Comparison of ENCODE assay signal across 14 cellular contexts in the genomic region with DNA sequence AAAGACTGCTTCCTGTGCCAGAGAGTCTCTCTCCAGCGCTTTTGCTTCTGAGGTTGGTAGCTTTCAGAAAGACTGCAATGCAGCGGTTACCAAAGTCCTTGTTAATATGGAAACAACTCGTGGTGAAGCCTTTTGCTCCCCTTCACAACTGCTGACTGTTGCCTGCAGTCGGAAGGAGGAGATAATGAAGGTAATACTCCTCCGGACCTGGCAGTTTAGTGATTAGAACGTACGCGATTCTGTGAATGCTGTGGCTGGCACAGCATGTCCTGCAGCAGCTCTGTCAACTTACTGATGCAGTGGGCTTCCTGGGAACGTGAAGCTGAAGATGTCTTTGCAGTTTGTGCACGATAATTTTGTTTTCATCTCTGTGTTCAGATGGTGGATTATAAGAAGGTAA. TPM values are rescaled to one million over a fixed set of nuclear protein-coding genes. Genes with fewer than 3 reads are reported as not detected.
DNase-seq lines count a peak whose midpoint lies in the region; ATAC-seq and TF ChIP-seq lines count a peak whose summit lies in the region.
"Had no signal": no experiment of that assay in that cellular context is flagged by ENCODE, and none has a peak within 500 bp of the region (broad histone marks: within the 10 kb centered on the region; RNA-seq: fewer than 3 reads in every experiment).

No MANE protein-coding gene starts in this region.

- peak; percentile 27 for DNase-seq in NCI-H345 (lab: John Stamatoyannopoulos, UW)
- no peak for DNase-seq in NCI-H345 treated with DMSO at 0.1 percent for 48 hours (lab: John Stamatoyannopoulos, UW; ENCODE audit: unreplicated experiment)
- no peak for DNase-seq in dorsolateral prefrontal cortex
- no peak for DNase-seq in NCI-H524 treated with DMSO at 0.1 percent for 48 hours (lab: John Stamatoyannopoulos, UW)
- DNase-seq: amniotic stem cell had no signal

- peaks cover 58 to 66% (median 61%) of the 10 kb centered on the region in 3 donors for H3K4me1 Mint-ChIP-seq in IgD-negative memory B cell

- ATAC-seq in HG03196 (IDR thresholded peaks at IDR 0.05; ENCODE audit: unreplicated experiment) (no peak), GM18907 (IDR thresholded peaks at IDR 0.05; ENCODE audit: unreplicated experiment) (no peak)
- ATAC-seq: HCT116, Right ventricle myocardium inferior had no signal

- no peak for TF ChIP-seq CTCF in dorsolateral prefrontal cortex (IDR thresholded peaks at IDR 0.05 in 54 of 56, conservative IDR thresholded peaks at IDR 0.05 in 2 of 56; ENCODE audit: low read depth in 1 of 56, partially characterized antibody in 56 of 56)
- no peak for TF ChIP-seq CTCF in neural cell (IDR thresholded peaks at IDR 0.05; ENCODE audit: poor library complexity, severe bottlenecking)

- H3K36me3 ChIP-seq in neural cell (ENCODE audit: insufficient read depth, low read length) = no peaks in the 10 kb centered on the region
- H3K36me3 ChIP-seq: thoracic aorta had no signal

- no peak overlapping the region for H2AFZ ChIP-seq in neural cell (ENCODE audit: low read depth, low read length)

- no peaks in the 10 kb centered on the region for H4K20me1 ChIP-seq in neural cell (ENCODE audit: insufficient read depth)

- peak overlapping the region in 1 of 4 donors; percentile 43 for H3K4me3 Mint-ChIP-seq in IgD-negative memory B cell

- H3K27me3 ChIP-seq in dorsolateral prefrontal cortex (no peaks in the 10 kb centered on the region), neural cell (ENCODE audit: insufficient read depth, low read depth, low read length) (no peaks in the 10 kb centered on the region)

- no peaks in the 10 kb centered on the region for H3K27me3 Mint-ChIP-seq in IgD-negative memory B cell

- H3K4me2 ChIP-seq in neural cell (ENCODE audit: low read length) = peak overlapping the region; percentile 45

- H3K9me3 ChIP-seq in neural cell (ENCODE audit: low read length) = no peaks in the 10 kb centered on the region
- H3K9me3 ChIP-seq: thoracic aorta had no signal

- intact Hi-C loops in dorsolateral prefrontal cortex (cut with DNase I) = loop anchor here in 1 of 2 donors (5.0 kb wide), 1 partner anchor 51 kb away; the partner anchor contains the start of gene TRAF3

- peak overlapping the region; percentile 24 for H3K9ac ChIP-seq in neural cell (ENCODE audit: low read length)

- peak overlapping the region in 55 of 59 donors; percentile 9 to 60 (median 39) for H3K4me3 ChIP-seq in dorsolateral prefrontal cortex
- peak overlapping the region; percentile 51 for H3K4me3 ChIP-seq in neural cell (ENCODE audit: low read length)
- H3K4me3 ChIP-seq: coronary artery, thoracic aorta had no signal

- TF ChIP-seq RAD21 in neural cell (conservative IDR thresholded peaks at IDR 0.05) = no peak

- TF ChIP-seq EP300 in neural cell (conservative IDR thresholded peaks at IDR 0.05; ENCODE audit: poor library complexity, severe bottlenecking) = peak; percentile 19

- H3K27ac Mint-ChIP-seq in IgD-negative memory B cell = peak overlapping the region; percentile 31 to 86 (median 83)

- no peaks in the 10 kb centered on the region for H3K79me2 ChIP-seq in neural cell (replicated peaks; ENCODE audit: insufficient read depth, low read length)

- H3K36me3 Mint-ChIP-seq in IgD-negative memory B cell = peaks cover 2% of the 10 kb centered on the region

- no peaks in the 10 kb centered on the region for H3F3A ChIP-seq in neural cell (ENCODE audit: insufficient read depth, low read length, poor library complexity, severe bottlenecking)

- H3K27ac ChIP-seq in dorsolateral prefrontal cortex (peak overlapping the region in 25 of 59 donors; percentile 3 to 66 (median 32)), neural cell (ENCODE audit: low read length) (peak overlapping the region; percentile 55)
- H3K27ac ChIP-seq: coronary artery, HL-60, thoracic aorta had no signal

- no peaks in the 10 kb centered on the region for H3K9me2 ChIP-seq in neural cell (ENCODE audit: insufficient read depth, low read length)

- no peaks in the 10 kb centered on the region for H3K9me3 Mint-ChIP-seq in IgD-negative memory B cell

TF ChIP-seq in neural cell, 6 proteins besides CTCF, POLR2A, EP300 and RAD21:
- TF ChIP-seq EZH2 (IDR thresholded peaks at IDR 0.05; ENCODE audit: borderline replicate concordance, insufficient read depth, low read length, poor library complexity, severe bottlenecking) (no peak), POLR2AphosphoS5 (IDR thresholded peaks at IDR 0.05) (peak; percentile 89)

RNA-seq across cellular contexts. Expression of gene TRAF3, which starts 51.0 kb away (rescaled TPM):
- polyA plus RNA-seq in IgD-negative memory B cell = 35.3 TPM
- total RNA-seq in dorsolateral prefrontal cortex = 10 to 100 TPM; 30.1 to 66.2 (median 43.2) TPM
- polyA plus RNA-seq in neural cell = 13.3 and 13.9 TPM in 2 replicates
- 35.0 and 35.1 TPM in 2 replicates for polyA minus RNA-seq in neural cell
